Comparison of ENCODE assay signal across 17 cellular contexts in genomic region chr1:22237433-22238093, GRCh38.
DNase-seq lines count a peak whose midpoint lies in the region; ATAC-seq, FAIRE-seq and TF ChIP-seq lines count a peak whose summit lies in the region.
"Had no signal": no experiment of that assay in that cellular context is flagged by ENCODE, and none has a peak within 500 bp of the region (broad histone marks: within the 10 kb centered on the region; RNA-seq: fewer than 3 reads in every experiment).

No MANE protein-coding gene starts in this region.

- no peak for TF ChIP-seq POLR2A in NB4 (IDR thresholded peaks at IDR 0.05; ENCODE audit: extremely low read depth, insufficient read length)
- TF ChIP-seq POLR2A in thyroid gland (IDR thresholded peaks at IDR 0.05), result no peak

- ATAC-seq in lower lobe of right lung (peak; percentile 43 to 74), HG03378 (IDR thresholded peaks at IDR 0.05; ENCODE audit: unreplicated experiment) (no peak)
- ATAC-seq: Panc1 had no signal

- DNase-seq in NB4 (ENCODE audit: low read depth), result peak; percentile 40
- peak; percentile 33 for DNase-seq in bronchial epithelial cell (ENCODE audit: low read depth)
- peak; percentile 68 for DNase-seq in lower lobe of right lung
- peak; percentile 53 to 64 for DNase-seq in thyroid gland
- no peak for DNase-seq in coronary artery (ENCODE audit: low spot score)
- DNase-seq in GM13977 (ENCODE audit: low spot score), result no peak
- DNase-seq: CD4-positive, CD25-positive, alpha-beta regulatory T cell; DMS79; KBM-7; NCI-H1105; NCI-H2029 treated with DMSO at 0.1 percent for 48 hours; NCI-H2171; NCI-H345; NCI-H524; SJCRH30 had no signal

- in situ Hi-C loops in GM13977 (cut with MboI; ENCODE audit: low pct_unique_long_range_greater_than_20kb, low sequenced_read_pairs, unreplicated experiment), result no loop called here

- H3K27me3 ChIP-seq in bronchial epithelial cell (ENCODE audit: control insufficient read depth, insufficient read depth, low read length), result peaks cover 2% of the 10 kb centered on the region
- H3K27me3 ChIP-seq in lower lobe of right lung (ENCODE audit: low read depth), result peaks cover 14% of the 10 kb centered on the region
- no peaks in the 10 kb centered on the region for H3K27me3 ChIP-seq in thyroid gland

- H3K4me1 ChIP-seq in lower lobe of right lung, result peaks cover 15% of the 10 kb centered on the region
- H3K4me1 ChIP-seq in thyroid gland, result peaks cover 6 to 21% of the 10 kb centered on the region in 2 donors

- intact Hi-C loops in lower lobe of right lung (cut with DNase I), result no loop called here
- intact Hi-C loops in thyroid gland (cut with DNase I), result no loop called here

- H3K36me3 ChIP-seq in bronchial epithelial cell (ENCODE audit: control insufficient read depth, insufficient read depth, low read length) (no peaks in the 10 kb centered on the region), lower lobe of right lung (no peaks in the 10 kb centered on the region), thyroid gland (no peaks in the 10 kb centered on the region)
- H3K36me3 ChIP-seq: SJCRH30 had no signal

- WGBS in thyroid gland, 2 donors, result 61 to 73% methylated on average over 11 of the region's 11 CpGs

- TF ChIP-seq CTCF in NB4 (IDR thresholded peaks at IDR 0.05; ENCODE audit: low read depth, low read length) (no peak), bronchial epithelial cell (IDR thresholded peaks at IDR 0.05; ENCODE audit: insufficient read depth, low read length, severe bottlenecking) (no peak), lower lobe of right lung (IDR thresholded peaks at IDR 0.05) (no peak), thyroid gland (IDR thresholded peaks at IDR 0.05) (no peak), coronary artery (IDR thresholded peaks at IDR 0.05) (no peak), GM13977 (IDR thresholded peaks at IDR 0.05; ENCODE audit: extremely low read depth, insufficient read depth, missing control alignments) (no peak)

- no peaks in the 10 kb centered on the region for H3K9me3 ChIP-seq in lower lobe of right lung
- H3K9me3 ChIP-seq in thyroid gland, result no peaks in the 10 kb centered on the region
- H3K9me3 ChIP-seq: SJCRH30 had no signal

- no peak overlapping the region for H3K27ac ChIP-seq in lower lobe of right lung
- H3K27ac ChIP-seq in thyroid gland, result no peak overlapping the region
- no peak overlapping the region for H3K27ac ChIP-seq in coronary artery
- H3K27ac ChIP-seq: SJCRH30 had no signal

- no peak for FAIRE-seq in bronchial epithelial cell (lab: Jason Lieb, UNC)

- H3K4me3 ChIP-seq in NB4 (ENCODE audit: low read depth, low read length), result no peak overlapping the region
- no peak overlapping the region for H3K4me3 ChIP-seq in bronchial epithelial cell (ENCODE audit: low read depth, low read length)
- H3K4me3 ChIP-seq in lower lobe of right lung, result no peak overlapping the region
- H3K4me3 ChIP-seq in thyroid gland (replicated peaks in 1 of 3), result no peak overlapping the region
- no peak overlapping the region for H3K4me3 ChIP-seq in coronary artery
- H3K4me3 ChIP-seq: SJCRH30 had no signal

Comparison
In these comparisons a context has a peak if more than half of its experiments do, and no peak if none do; other contexts are left out.
1. DNase-seq: peak in NB4 (single experiment), bronchial epithelial cell (single experiment), lower lobe of right lung (single experiment) and thyroid gland (2 of 2); none in coronary artery (single experiment) and GM13977 (single experiment).